In the genomic region with DNA sequence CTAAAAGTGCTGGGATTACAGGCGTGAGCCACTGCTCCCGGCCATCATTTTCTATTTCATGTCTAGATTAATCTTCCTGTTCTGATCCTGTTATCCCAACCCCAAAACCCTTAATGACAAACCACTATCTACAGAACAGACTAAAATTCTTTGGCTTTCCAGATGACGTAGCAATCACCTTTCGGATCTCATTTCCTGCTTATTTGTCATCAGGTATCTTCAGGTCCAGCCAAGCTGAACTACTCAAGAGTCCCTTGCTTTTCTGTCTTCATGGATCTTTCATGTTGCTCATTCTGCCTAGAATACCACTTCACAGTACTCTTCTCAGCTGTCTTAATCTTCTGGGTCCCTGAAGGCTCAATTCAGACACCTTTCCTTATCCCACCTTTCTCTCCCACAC, we compare ENCODE assay signal across 2 cellular contexts.
TF ChIP-seq lines count a peak whose summit lies in the region.

No MANE protein-coding gene starts in this region.

TF ChIP-seq in HCT116, 20 proteins besides CTCF, POLR2A, EP300 and RAD21:
- TF ChIP-seq FOSL1 (IDR thresholded peaks at IDR 0.05; ENCODE audit: low read depth) (no peak), POLR2AphosphoS5 (IDR thresholded peaks at IDR 0.05; ENCODE audit: low read depth, low read length) (no peak), SRF (IDR thresholded peaks at IDR 0.05; ENCODE audit: low read depth) (no peak), EZH2phosphoT487 (IDR thresholded peaks at IDR 0.05; ENCODE audit: borderline replicate concordance) (no peak), SP1 (IDR thresholded peaks at IDR 0.05; ENCODE audit: low read depth) (no peak), CBX3 (IDR thresholded peaks at IDR 0.05; ENCODE audit: low read depth) (no peak), EGR1 (IDR thresholded peaks at IDR 0.05; ENCODE audit: low read depth) (no peak), JUND (IDR thresholded peaks at IDR 0.05) (no peak), TCF7L2 (IDR thresholded peaks at IDR 0.05; ENCODE audit: borderline replicate concordance, extremely low read depth, insufficient read depth, insufficient read length) (no peak), CEBPB (IDR thresholded peaks at IDR 0.05; ENCODE audit: low read depth) (no peak), SIN3A (IDR thresholded peaks at IDR 0.05; ENCODE audit: low read depth) (no peak)
- TF ChIP-seq, protein P1, sequence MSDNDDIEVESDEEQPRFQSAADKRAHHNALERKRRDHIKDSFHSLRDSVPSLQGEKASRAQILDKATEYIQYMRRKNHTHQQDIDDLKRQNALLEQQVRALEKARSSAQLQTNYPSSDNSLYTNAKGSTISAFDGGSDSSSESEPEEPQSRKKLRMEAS (IDR thresholded peaks at IDR 0.05): no peak

TF ChIP-seq in H1, 55 proteins besides CTCF, POLR2A, EP300 and RAD21:
- no peak for TF ChIP-seq TAF7 (optimal IDR thresholded peaks at IDR 0.05; ENCODE audit: borderline replicate concordance, low read depth, low read length)
- no peak for TF ChIP-seq NANOG (IDR thresholded peaks at IDR 0.05; ENCODE audit: insufficient read depth, low read depth, low read length, poor library complexity, severe bottlenecking)
- no peak for TF ChIP-seq CBX5 (IDR thresholded peaks at IDR 0.05; ENCODE audit: low read depth, low read length)
- TF ChIP-seq, protein P2, sequence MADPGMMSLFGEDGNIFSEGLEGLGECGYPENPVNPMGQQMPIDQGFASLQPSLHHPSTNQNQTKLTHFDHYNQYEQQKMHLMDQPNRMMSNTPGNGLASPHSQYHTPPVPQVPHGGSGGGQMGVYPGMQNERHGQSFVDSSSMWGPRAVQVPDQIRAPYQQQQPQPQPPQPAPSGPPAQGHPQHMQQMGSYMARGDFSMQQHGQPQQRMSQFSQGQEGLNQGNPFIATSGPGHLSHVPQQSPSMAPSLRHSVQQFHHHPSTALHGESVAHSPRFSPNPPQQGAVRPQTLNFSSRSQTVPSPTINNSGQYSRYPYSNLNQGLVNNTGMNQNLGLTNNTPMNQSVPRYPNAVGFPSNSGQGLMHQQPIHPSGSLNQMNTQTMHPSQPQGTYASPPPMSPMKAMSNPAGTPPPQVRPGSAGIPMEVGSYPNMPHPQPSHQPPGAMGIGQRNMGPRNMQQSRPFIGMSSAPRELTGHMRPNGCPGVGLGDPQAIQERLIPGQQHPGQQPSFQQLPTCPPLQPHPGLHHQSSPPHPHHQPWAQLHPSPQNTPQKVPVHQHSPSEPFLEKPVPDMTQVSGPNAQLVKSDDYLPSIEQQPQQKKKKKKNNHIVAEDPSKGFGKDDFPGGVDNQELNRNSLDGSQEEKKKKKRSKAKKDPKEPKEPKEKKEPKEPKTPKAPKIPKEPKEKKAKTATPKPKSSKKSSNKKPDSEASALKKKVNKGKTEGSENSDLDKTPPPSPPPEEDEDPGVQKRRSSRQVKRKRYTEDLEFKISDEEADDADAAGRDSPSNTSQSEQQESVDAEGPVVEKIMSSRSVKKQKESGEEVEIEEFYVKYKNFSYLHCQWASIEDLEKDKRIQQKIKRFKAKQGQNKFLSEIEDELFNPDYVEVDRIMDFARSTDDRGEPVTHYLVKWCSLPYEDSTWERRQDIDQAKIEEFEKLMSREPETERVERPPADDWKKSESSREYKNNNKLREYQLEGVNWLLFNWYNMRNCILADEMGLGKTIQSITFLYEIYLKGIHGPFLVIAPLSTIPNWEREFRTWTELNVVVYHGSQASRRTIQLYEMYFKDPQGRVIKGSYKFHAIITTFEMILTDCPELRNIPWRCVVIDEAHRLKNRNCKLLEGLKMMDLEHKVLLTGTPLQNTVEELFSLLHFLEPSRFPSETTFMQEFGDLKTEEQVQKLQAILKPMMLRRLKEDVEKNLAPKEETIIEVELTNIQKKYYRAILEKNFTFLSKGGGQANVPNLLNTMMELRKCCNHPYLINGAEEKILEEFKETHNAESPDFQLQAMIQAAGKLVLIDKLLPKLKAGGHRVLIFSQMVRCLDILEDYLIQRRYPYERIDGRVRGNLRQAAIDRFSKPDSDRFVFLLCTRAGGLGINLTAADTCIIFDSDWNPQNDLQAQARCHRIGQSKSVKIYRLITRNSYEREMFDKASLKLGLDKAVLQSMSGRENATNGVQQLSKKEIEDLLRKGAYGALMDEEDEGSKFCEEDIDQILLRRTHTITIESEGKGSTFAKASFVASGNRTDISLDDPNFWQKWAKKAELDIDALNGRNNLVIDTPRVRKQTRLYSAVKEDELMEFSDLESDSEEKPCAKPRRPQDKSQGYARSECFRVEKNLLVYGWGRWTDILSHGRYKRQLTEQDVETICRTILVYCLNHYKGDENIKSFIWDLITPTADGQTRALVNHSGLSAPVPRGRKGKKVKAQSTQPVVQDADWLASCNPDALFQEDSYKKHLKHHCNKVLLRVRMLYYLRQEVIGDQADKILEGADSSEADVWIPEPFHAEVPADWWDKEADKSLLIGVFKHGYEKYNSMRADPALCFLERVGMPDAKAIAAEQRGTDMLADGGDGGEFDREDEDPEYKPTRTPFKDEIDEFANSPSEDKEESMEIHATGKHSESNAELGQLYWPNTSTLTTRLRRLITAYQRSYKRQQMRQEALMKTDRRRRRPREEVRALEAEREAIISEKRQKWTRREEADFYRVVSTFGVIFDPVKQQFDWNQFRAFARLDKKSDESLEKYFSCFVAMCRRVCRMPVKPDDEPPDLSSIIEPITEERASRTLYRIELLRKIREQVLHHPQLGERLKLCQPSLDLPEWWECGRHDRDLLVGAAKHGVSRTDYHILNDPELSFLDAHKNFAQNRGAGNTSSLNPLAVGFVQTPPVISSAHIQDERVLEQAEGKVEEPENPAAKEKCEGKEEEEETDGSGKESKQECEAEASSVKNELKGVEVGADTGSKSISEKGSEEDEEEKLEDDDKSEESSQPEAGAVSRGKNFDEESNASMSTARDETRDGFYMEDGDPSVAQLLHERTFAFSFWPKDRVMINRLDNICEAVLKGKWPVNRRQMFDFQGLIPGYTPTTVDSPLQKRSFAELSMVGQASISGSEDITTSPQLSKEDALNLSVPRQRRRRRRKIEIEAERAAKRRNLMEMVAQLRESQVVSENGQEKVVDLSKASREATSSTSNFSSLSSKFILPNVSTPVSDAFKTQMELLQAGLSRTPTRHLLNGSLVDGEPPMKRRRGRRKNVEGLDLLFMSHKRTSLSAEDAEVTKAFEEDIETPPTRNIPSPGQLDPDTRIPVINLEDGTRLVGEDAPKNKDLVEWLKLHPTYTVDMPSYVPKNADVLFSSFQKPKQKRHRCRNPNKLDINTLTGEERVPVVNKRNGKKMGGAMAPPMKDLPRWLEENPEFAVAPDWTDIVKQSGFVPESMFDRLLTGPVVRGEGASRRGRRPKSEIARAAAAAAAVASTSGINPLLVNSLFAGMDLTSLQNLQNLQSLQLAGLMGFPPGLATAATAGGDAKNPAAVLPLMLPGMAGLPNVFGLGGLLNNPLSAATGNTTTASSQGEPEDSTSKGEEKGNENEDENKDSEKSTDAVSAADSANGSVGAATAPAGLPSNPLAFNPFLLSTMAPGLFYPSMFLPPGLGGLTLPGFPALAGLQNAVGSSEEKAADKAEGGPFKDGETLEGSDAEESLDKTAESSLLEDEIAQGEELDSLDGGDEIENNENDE (IDR thresholded peaks at IDR 0.05; ENCODE audit: insufficient replicate concordance, low read length): no peak
- TF ChIP-seq KDM5A (IDR thresholded peaks at IDR 0.05; ENCODE audit: low read length): no peak
- no peak for TF ChIP-seq HDAC2 (IDR thresholded peaks at IDR 0.05; ENCODE audit: borderline replicate concordance in 1 of 2, low read depth in 2 of 2, low read length in 2 of 2)
- no peak for TF ChIP-seq ASH2L (IDR thresholded peaks at IDR 0.05; ENCODE audit: low read length)
- TF ChIP-seq POU5F1 (IDR thresholded peaks at IDR 0.05; ENCODE audit: low read depth, low read length): no peak
